2 cellular contexts compared by ENCODE assay signal in genomic region chr4:38871593-38871992, GRCh38.
TF ChIP-seq lines count a peak whose summit lies in the region.

No MANE protein-coding gene starts in this region.

TF ChIP-seq in HepG2, 621 proteins besides CTCF, POLR2A, EP300 and RAD21:
- peak; percentile 15; the same call in 1 of the 2 replicates for TF ChIP-seq POLR2AphosphoS5 (IDR thresholded peaks at IDR 0.05; ENCODE audit: low read depth, low read length)
- TF ChIP-seq PRPF4 (IDR thresholded peaks at IDR 0.05; ENCODE audit: low read depth, low read length, poor library complexity, severe bottlenecking): peak; percentile 23
- TF ChIP-seq TRIM22 (IDR thresholded peaks at IDR 0.05): no peak
- peak; percentile 25 for TF ChIP-seq RBM22 (optimal IDR thresholded peaks at IDR 0.05; ENCODE audit: low read length)
- no peak for TF ChIP-seq ZNF839 (CRISPR knock-in tag; IDR thresholded peaks at IDR 0.05; ENCODE audit: borderline replicate concordance)

TF ChIP-seq in SK-N-SH treated with all-trans-retinoic acid at 6 μM for 48 hours, 23 proteins besides CTCF, POLR2A, EP300 and RAD21:
- no peak for TF ChIP-seq ZNF8 (CRISPR knock-in tag; IDR thresholded peaks at IDR 0.05)
- TF ChIP-seq PATZ1 (CRISPR knock-in tag; IDR thresholded peaks at IDR 0.05; ENCODE audit: borderline replicate concordance): no peak
- no peak for TF ChIP-seq TOX (CRISPR knock-in tag; IDR thresholded peaks at IDR 0.05; ENCODE audit: borderline replicate concordance)
- TF ChIP-seq CSDC2 (CRISPR knock-in tag; IDR thresholded peaks at IDR 0.05): no peak
- no peak for TF ChIP-seq CSRNP3 (CRISPR knock-in tag; IDR thresholded peaks at IDR 0.05)
- no peak for TF ChIP-seq RARB (CRISPR knock-in tag; IDR thresholded peaks at IDR 0.05)
- TF ChIP-seq ZNF70 (CRISPR knock-in tag; IDR thresholded peaks at IDR 0.05): no peak
- TF ChIP-seq ISL1 (CRISPR knock-in tag; IDR thresholded peaks at IDR 0.05): no peak
- TF ChIP-seq GLIS3 (CRISPR knock-in tag; IDR thresholded peaks at IDR 0.05): no peak
- TF ChIP-seq TCF4 (CRISPR knock-in tag; IDR thresholded peaks at IDR 0.05; ENCODE audit: borderline replicate concordance): no peak
- no peak for TF ChIP-seq ZFP3 (CRISPR knock-in tag; IDR thresholded peaks at IDR 0.05)
- no peak for TF ChIP-seq ZC3H10 (CRISPR knock-in tag; IDR thresholded peaks at IDR 0.05)
- TF ChIP-seq OSR1 (CRISPR knock-in tag; IDR thresholded peaks at IDR 0.05): no peak
- no peak for TF ChIP-seq TSHZ2 (CRISPR knock-in tag; IDR thresholded peaks at IDR 0.05)
- TF ChIP-seq PPARA (CRISPR knock-in tag; IDR thresholded peaks at IDR 0.05; ENCODE audit: borderline replicate concordance): no peak
